Comparison of ENCODE assay signal across 8 cellular contexts in the genomic region with DNA sequence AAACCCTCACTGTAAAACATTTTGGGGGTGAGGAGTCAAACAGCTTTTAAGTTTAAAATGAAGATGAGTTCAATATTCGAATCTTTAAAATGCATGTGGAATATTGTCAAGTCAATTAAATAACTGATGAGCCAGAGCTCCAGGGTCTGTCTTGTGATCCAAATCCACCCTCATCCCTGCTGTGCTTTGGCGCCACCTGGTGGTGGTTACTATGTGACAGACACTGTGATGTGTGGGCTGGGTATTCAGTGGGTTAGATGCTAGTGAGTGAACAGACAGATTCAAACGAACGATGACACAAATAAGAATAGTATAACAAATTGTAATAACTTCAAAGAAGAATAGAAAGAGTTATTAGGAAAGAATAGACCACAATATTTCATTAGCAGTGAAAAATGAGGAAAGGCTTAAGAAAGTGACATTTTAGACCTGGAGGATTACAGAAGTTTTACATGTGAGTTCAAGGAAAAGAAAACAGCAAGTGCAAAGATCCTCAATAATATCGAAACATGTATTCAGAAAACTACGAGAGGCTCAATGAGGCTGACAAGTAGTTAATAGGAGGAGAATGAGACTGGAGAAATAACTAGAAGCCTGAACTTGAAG. TPM values are rescaled to one million over a fixed set of nuclear protein-coding genes. Genes with fewer than 3 reads are reported as not detected.
DNase-seq lines count a peak whose midpoint lies in the region; ATAC-seq and TF ChIP-seq lines count a peak whose summit lies in the region.

No MANE protein-coding gene starts in this region.

- no peaks in the 10 kb centered on the region for H3K36me3 Mint-ChIP-seq in naive thymus-derived CD8-positive, alpha-beta T cell
- no peaks in the 10 kb centered on the region for H3K36me3 Mint-ChIP-seq in stimulated activated naive B cell treated with anti-CD40 and anti-IgM and Interleukin-4, amounts not matched to agents 10 μg/mL and 1 μg/mL and 100 μg/mL, for 72 hours

- H3K27me3 Mint-ChIP-seq in naive thymus-derived CD8-positive, alpha-beta T cell = peaks cover 1 to 16% (median 10%) of the 10 kb centered on the region in 5 donors
- peaks cover 7 to 10% of the 10 kb centered on the region in 2 donors for H3K27me3 Mint-ChIP-seq in stimulated activated naive B cell treated with anti-CD40 and anti-IgM and Interleukin-4, amounts not matched to agents 10 μg/mL and 1 μg/mL and 100 μg/mL, for 72 hours

- H3K27ac Mint-ChIP-seq in naive thymus-derived CD8-positive, alpha-beta T cell = no peak overlapping the region
- H3K27ac Mint-ChIP-seq in stimulated activated naive B cell treated with anti-CD40 and anti-IgM and Interleukin-4, amounts not matched to agents 10 μg/mL and 1 μg/mL and 100 μg/mL, for 72 hours = no peak overlapping the region

- no peaks in the 10 kb centered on the region for H3K9me3 Mint-ChIP-seq in naive thymus-derived CD8-positive, alpha-beta T cell
- H3K9me3 Mint-ChIP-seq in stimulated activated naive B cell treated with anti-CD40 and anti-IgM and Interleukin-4, amounts not matched to agents 10 μg/mL and 1 μg/mL and 100 μg/mL, for 72 hours = no peaks in the 10 kb centered on the region

- no peak overlapping the region for H3K27ac ChIP-seq in C4-2B

- TF ChIP-seq CTCF in C4-2B (conservative IDR thresholded peaks at IDR 0.05) = peak; percentile 98

- H3K4me1 Mint-ChIP-seq in naive thymus-derived CD8-positive, alpha-beta T cell = peaks cover 0 to 2% (median 0%) of the 10 kb centered on the region in 4 donors
- H3K4me1 Mint-ChIP-seq in stimulated activated naive B cell treated with anti-CD40 and anti-IgM and Interleukin-4, amounts not matched to agents 10 μg/mL and 1 μg/mL and 100 μg/mL, for 72 hours = no peaks in the 10 kb centered on the region

- peak; percentile 85 for ATAC-seq in GM19025 (IDR thresholded peaks at IDR 0.05; ENCODE audit: low read depth, unreplicated experiment)
- peak; percentile 98 for ATAC-seq in HG03159 (IDR thresholded peaks at IDR 0.05; ENCODE audit: unreplicated experiment)
- peak; percentile 76 for ATAC-seq in esophagus mucosa
- ATAC-seq in naive thymus-derived CD8-positive, alpha-beta T cell = peak; percentile 50 to 70
- ATAC-seq in stimulated activated naive B cell treated with anti-CD40 and anti-IgM and Interleukin-4, amounts not matched to agents 10 μg/mL and 1 μg/mL and 100 μg/mL, for 72 hours (replicated peaks) = peak; percentile 89 to 94

- no peak overlapping the region for H3K4me3 Mint-ChIP-seq in naive thymus-derived CD8-positive, alpha-beta T cell
- no peak overlapping the region for H3K4me3 Mint-ChIP-seq in stimulated activated naive B cell treated with anti-CD40 and anti-IgM and Interleukin-4, amounts not matched to agents 10 μg/mL and 1 μg/mL and 100 μg/mL, for 72 hours

- peak; percentile 19 for DNase-seq in NCI-H82 treated with DMSO at 0.1 percent for 48 hours (lab: John Stamatoyannopoulos, UW; ENCODE audit: unreplicated experiment)
- peak; percentile 65 for DNase-seq in activated CD8-positive, alpha-beta memory T cell treated with anti-CD3 and anti-CD28 coated beads, Interleukin-2, amount 50 U/mL, for 4 hours
- DNase-seq in naive thymus-derived CD8-positive, alpha-beta T cell = peak; percentile 14 to 82 (median 48)
- DNase-seq in stimulated activated naive B cell treated with anti-CD40 and anti-IgM and Interleukin-4, amounts not matched to agents 10 μg/mL and 1 μg/mL and 100 μg/mL, for 72 hours = peak; percentile 18

- POLR2A ChIA-PET in naive thymus-derived CD8-positive, alpha-beta T cell (lab: Charles Lee) = no interaction called here

RNA-seq across cellular contexts. Expression of gene CHSY3, which starts 51.4 kb away (rescaled TPM):
- 0.28 TPM for total RNA-seq in esophagus mucosa
- not detected for total RNA-seq in naive thymus-derived CD8-positive, alpha-beta T cell
- polyA plus RNA-seq in naive thymus-derived CD8-positive, alpha-beta T cell = under 1 TPM in 1 of 3 donors, not detected in 2; 0.31 TPM
